12 cellular contexts compared by ENCODE assay signal in genomic region chr18:71398530-71398929, GRCh38.
DNase-seq lines count a peak whose midpoint lies in the region; ATAC-seq and TF ChIP-seq lines count a peak whose summit lies in the region.
"Had no signal": no experiment of that assay in that cellular context is flagged by ENCODE, and none has a peak within 500 bp of the region (broad histone marks: within the 10 kb centered on the region; RNA-seq: fewer than 3 reads in every experiment).

No MANE protein-coding gene starts in this region.

- H3K27ac ChIP-seq in dorsolateral prefrontal cortex (no peak overlapping the region), prostate gland (no peak overlapping the region), right cardiac atrium (ENCODE audit: low read length) (no peak overlapping the region)
- H3K27ac ChIP-seq: esophagus squamous epithelium had no signal

- H3K36me3 Mint-ChIP-seq in progenitor cell of endocrine pancreas (ENCODE audit: insufficient read depth) = no peaks in the 10 kb centered on the region
- H3K36me3 Mint-ChIP-seq: stimulated activated naive B cell treated with anti-CD40 and anti-IgM and Interleukin-4, amounts not matched to agents 10 μg/mL and 1 μg/mL and 100 μg/mL, for 72 hours had no signal

- H3K27ac Mint-ChIP-seq in progenitor cell of endocrine pancreas = no peak overlapping the region
- H3K27ac Mint-ChIP-seq: stimulated activated naive B cell treated with anti-CD40 and anti-IgM and Interleukin-4, amounts not matched to agents 10 μg/mL and 1 μg/mL and 100 μg/mL, for 72 hours had no signal

- no peak for TF ChIP-seq POLR2A in prostate gland (IDR thresholded peaks at IDR 0.05)

- H3K27me3 Mint-ChIP-seq in progenitor cell of endocrine pancreas = peaks cover 4% of the 10 kb centered on the region
- H3K27me3 Mint-ChIP-seq: stimulated activated naive B cell treated with anti-CD40 and anti-IgM and Interleukin-4, amounts not matched to agents 10 μg/mL and 1 μg/mL and 100 μg/mL, for 72 hours had no signal

- H3K4me1 ChIP-seq in prostate gland (replicated peaks) (no peaks in the 10 kb centered on the region), right cardiac atrium (ENCODE audit: control insufficient read depth, insufficient read depth, low read length) (no peaks in the 10 kb centered on the region)
- H3K4me1 ChIP-seq: esophagus squamous epithelium had no signal

- H3K27me3 ChIP-seq in dorsolateral prefrontal cortex (no peaks in the 10 kb centered on the region), prostate gland (replicated peaks; ENCODE audit: insufficient read depth) (no peaks in the 10 kb centered on the region), right cardiac atrium (ENCODE audit: control insufficient read depth, insufficient read depth) (no peaks in the 10 kb centered on the region)
- H3K27me3 ChIP-seq: esophagus squamous epithelium had no signal

- H3K4me1 Mint-ChIP-seq in progenitor cell of endocrine pancreas (ENCODE audit: low read depth) = peaks cover 2% of the 10 kb centered on the region
- H3K4me1 Mint-ChIP-seq: stimulated activated naive B cell treated with anti-CD40 and anti-IgM and Interleukin-4, amounts not matched to agents 10 μg/mL and 1 μg/mL and 100 μg/mL, for 72 hours had no signal

- no peaks in the 10 kb centered on the region for H3K36me3 ChIP-seq in prostate gland
- H3K36me3 ChIP-seq: esophagus squamous epithelium had no signal

- no peaks in the 10 kb centered on the region for H3K9me3 Mint-ChIP-seq in progenitor cell of endocrine pancreas (ENCODE audit: low read depth)

- H3K9me3 ChIP-seq in prostate gland (no peaks in the 10 kb centered on the region), right cardiac atrium (ENCODE audit: control insufficient read depth, low read length) (no peaks in the 10 kb centered on the region)
- H3K9me3 ChIP-seq: esophagus squamous epithelium had no signal

- no peak overlapping the region for H3K4me3 Mint-ChIP-seq in progenitor cell of endocrine pancreas (ENCODE audit: low read depth)
- H3K4me3 Mint-ChIP-seq: stimulated activated naive B cell treated with anti-CD40 and anti-IgM and Interleukin-4, amounts not matched to agents 10 μg/mL and 1 μg/mL and 100 μg/mL, for 72 hours had no signal

- TF ChIP-seq CTCF in dorsolateral prefrontal cortex (IDR thresholded peaks at IDR 0.05 in 54 of 56, conservative IDR thresholded peaks at IDR 0.05 in 2 of 56; ENCODE audit: low read depth in 1 of 56, partially characterized antibody in 56 of 56) = peak in 53 of 56 donors; percentile 35 to 80 (median 57)
- TF ChIP-seq CTCF in progenitor cell of endocrine pancreas (IDR thresholded peaks at IDR 0.05; ENCODE audit: unreplicated experiment) = peak; percentile 74
- no peak for TF ChIP-seq CTCF in prostate gland (IDR thresholded peaks at IDR 0.05)

- H3K4me3 ChIP-seq in dorsolateral prefrontal cortex (no peak overlapping the region), prostate gland (no peak overlapping the region), right cardiac atrium (ENCODE audit: low read length) (no peak overlapping the region)
- H3K4me3 ChIP-seq: esophagus squamous epithelium had no signal

- ATAC-seq in sciatic nerve (no peak), right cardiac atrium (no peak)
- ATAC-seq: stimulated activated naive B cell treated with anti-CD40 and anti-IgM and Interleukin-4, amounts not matched to agents 10 μg/mL and 1 μg/mL and 100 μg/mL, for 72 hours had no signal

- peak; percentile 60 for DNase-seq in NCI-H1436 (lab: John Stamatoyannopoulos, UW)
- no peak for DNase-seq in NCI-H1436 treated with DMSO at 0.1 percent for 48 hours (lab: John Stamatoyannopoulos, UW)
- DNase-seq in NCI-H748 (lab: John Stamatoyannopoulos, UW; ENCODE audit: unreplicated experiment) = peak; percentile 94
- DNase-seq in dorsolateral prefrontal cortex = peak in 7 of 10 donors; percentile 33 to 70 (median 48)
- DNase-seq in progenitor cell of endocrine pancreas (ENCODE audit: low spot score, unreplicated experiment) = peak; percentile 30
- DNase-seq in prostate gland (ENCODE audit: low spot score) = no peak
- DNase-seq in sciatic nerve (ENCODE audit: low spot score) = no peak
- DNase-seq in right cardiac atrium = no peak
- DNase-seq: activated T-cell treated with anti-CD3 and anti-CD28 coated beads for 4 hours; esophagus squamous epithelium; NK-92 treated with Interleukin-12 subunit alpha and Interleukin-12 subunit beta, amount 100 ng/mL, for 24 hours; stimulated activated naive B cell treated with anti-CD40 and anti-IgM and Interleukin-4, amounts not matched to agents 10 μg/mL and 1 μg/mL and 100 μg/mL, for 72 hours had no signal

- intact Hi-C loops in dorsolateral prefrontal cortex (cut with DNase I) (loop anchor here in 1 of 2 donors (10.0 kb wide), 1 partner anchor 1146 kb away; the partner anchor contains the start of gene CBLN2), prostate gland (cut with DNase I) (no loop called here), sciatic nerve (cut with DNase I) (no loop called here), right cardiac atrium (cut with DNase I) (no loop called here)

- WGBS in prostate gland = 42% methylated on average over 4 of the region's 4 CpGs
- 45% methylated on average over 4 of the region's 4 CpGs for WGBS in right cardiac atrium

Comparison
In these comparisons a context has a peak if more than half of its experiments do, and no peak if none do; other contexts are left out.
1. DNase-seq: peak in NCI-H1436 (single experiment), NCI-H748 (single experiment), dorsolateral prefrontal cortex (7 of 10) and progenitor cell of endocrine pancreas (single experiment); none in NCI-H1436 treated with DMSO at 0.1 percent for 48 hours (single experiment), prostate gland (single experiment), sciatic nerve (single experiment) and right cardiac atrium (0 of 3).
2. CTCF ChIP-seq: peak in dorsolateral prefrontal cortex (53 of 56) and progenitor cell of endocrine pancreas (single experiment); none in prostate gland (0 of 4).